8 cellular contexts compared by ENCODE assay signal in the genomic region with DNA sequence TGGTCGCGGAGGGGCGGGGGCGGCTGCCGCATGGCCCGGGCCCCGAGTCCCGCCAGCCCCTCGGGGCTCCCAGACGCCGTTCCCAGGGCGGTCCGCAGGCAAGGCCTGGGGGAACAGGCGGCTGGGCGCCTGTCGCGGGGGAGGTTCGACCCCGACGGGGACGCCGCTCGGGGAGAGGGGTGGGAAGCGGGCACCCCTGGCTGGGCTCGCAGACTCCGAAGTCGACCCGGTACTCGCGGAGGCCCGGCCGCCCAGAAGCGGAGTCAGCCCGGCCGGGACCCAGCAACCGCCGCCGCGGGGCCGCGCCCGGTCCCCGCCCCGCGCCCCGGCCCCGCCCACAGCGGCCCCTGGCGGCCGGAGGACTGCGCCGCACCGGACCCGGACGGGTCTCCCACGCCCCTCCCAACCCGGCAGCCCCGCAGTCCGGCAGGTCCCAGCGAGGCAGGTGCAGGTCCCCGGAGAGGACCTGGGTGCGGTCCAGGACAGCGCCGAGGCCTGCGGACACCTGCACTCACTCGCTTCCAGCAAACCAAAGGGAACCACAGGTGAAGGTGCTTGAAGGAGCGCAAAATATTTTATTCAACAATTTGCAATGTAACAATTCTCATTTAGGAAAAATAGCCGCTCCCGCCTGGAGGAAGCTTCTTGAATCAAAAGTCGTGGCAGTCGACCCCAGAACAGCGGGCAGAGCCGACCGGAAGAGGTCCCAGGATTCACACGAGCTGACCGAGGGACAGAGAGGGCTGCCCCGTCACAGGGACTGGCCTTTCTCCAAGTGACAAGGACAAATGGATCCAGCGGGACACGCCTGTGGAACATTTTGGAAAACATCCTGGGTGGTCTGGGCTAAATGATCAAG. TPM values are rescaled to one million over a fixed set of nuclear protein-coding genes. Genes with fewer than 3 reads are reported as not detected.
DNase-seq lines count a peak whose midpoint lies in the region; ATAC-seq and TF ChIP-seq lines count a peak whose summit lies in the region.

A gene with protein sequence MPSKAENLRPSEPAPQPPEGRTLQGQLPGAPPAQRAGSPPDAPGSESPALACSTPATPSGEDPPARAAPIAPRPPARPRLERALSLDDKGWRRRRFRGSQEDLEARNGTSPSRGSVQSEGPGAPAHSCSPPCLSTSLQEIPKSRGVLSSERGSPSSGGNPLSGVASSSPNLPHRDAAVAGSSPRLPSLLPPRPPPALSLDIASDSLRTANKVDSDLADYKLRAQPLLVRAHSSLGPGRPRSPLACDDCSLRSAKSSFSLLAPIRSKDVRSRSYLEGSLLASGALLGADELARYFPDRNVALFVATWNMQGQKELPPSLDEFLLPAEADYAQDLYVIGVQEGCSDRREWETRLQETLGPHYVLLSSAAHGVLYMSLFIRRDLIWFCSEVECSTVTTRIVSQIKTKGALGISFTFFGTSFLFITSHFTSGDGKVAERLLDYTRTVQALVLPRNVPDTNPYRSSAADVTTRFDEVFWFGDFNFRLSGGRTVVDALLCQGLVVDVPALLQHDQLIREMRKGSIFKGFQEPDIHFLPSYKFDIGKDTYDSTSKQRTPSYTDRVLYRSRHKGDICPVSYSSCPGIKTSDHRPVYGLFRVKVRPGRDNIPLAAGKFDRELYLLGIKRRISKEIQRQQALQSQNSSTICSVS (minus strand): TSS at position 296 of the 859 bp plus-strand sequence. CDS start 426 bp downstream, outside the sequence.

- no peaks in the 10 kb centered on the region for H3K27me3 ChIP-seq in layer of hippocampus (ENCODE audit: control insufficient read depth, insufficient read depth, low read length)

- H3K4me1 Mint-ChIP-seq in chondrocyte (ENCODE audit: low read depth): peaks cover 29% of the 10 kb centered on the region

- DNase-seq in DMS 273 (lab: John Stamatoyannopoulos, UW; ENCODE audit: unreplicated experiment): peak; percentile 86
- no peak for DNase-seq in DMS 273 treated with DMSO at 0.1 percent for 48 hours (lab: John Stamatoyannopoulos, UW)
- DNase-seq in NCI-H1930 (lab: John Stamatoyannopoulos, UW): peak; percentile 30 to 74
- DNase-seq in activated CD4-positive, alpha-beta T cell treated with anti-CD3 and anti-CD28 coated beads for 1 hour: peak; percentile 77
- no peak for DNase-seq in chondrocyte (ENCODE audit: low spot score)
- DNase-seq in stimulated activated CD4-positive, alpha-beta T cell treated with anti-CD3 and anti-CD28 coated beads, Interleukin-1b, Interleukin-23, amount 100 ng/mL, for 4 hours (ENCODE audit: low read depth in 2 of 2): peak; percentile 81 to 89

- peak within 1 kb of the TSS; percentile 18 for H3K27ac ChIP-seq in layer of hippocampus (ENCODE audit: low read depth, low read length)

- ATAC-seq in HG02588 (IDR thresholded peaks at IDR 0.05; ENCODE audit: unreplicated experiment): peak; percentile 66

- TF ChIP-seq CTCF in chondrocyte (IDR thresholded peaks at IDR 0.05): peak; percentile 78

- H3K27me3 Mint-ChIP-seq in chondrocyte (ENCODE audit: low read depth): no peaks in the 10 kb centered on the region

- H3K27ac Mint-ChIP-seq in chondrocyte (ENCODE audit: unreplicated experiment): peak within 1 kb of the TSS; percentile 63

- H3K4me3 Mint-ChIP-seq in chondrocyte (ENCODE audit: unreplicated experiment): peak within 1 kb of the TSS; percentile 85

- H3K36me3 Mint-ChIP-seq in chondrocyte (ENCODE audit: low read depth): peaks cover 20% of the 10 kb centered on the region

- no peaks in the 10 kb centered on the region for H3K9me3 Mint-ChIP-seq in chondrocyte (ENCODE audit: low read depth)

RNA-seq across cellular contexts. Expression of the gene that starts here (rescaled TPM):
- 12.9 to 14.1 TPM (median 13.2 TPM) in 3 replicates for total RNA-seq in chondrocyte

Comparison
In these comparisons a context has a peak if more than half of its experiments do, and no peak if none do; other contexts are left out.
1. DNase-seq: peak in DMS 273 (single experiment), NCI-H1930 (2 of 2), activated CD4-positive, alpha-beta T cell treated with anti-CD3 and anti-CD28 coated beads for 1 hour (single experiment) and stimulated activated CD4-positive, alpha-beta T cell treated with anti-CD3 and anti-CD28 coated beads, Interleukin-1b, Interleukin-23, amount 100 ng/mL, for 4 hours (2 of 2); none in DMS 273 treated with DMSO at 0.1 percent for 48 hours (single experiment) and chondrocyte (single experiment).